26 cellular contexts compared by ENCODE assay signal in the genomic region with DNA sequence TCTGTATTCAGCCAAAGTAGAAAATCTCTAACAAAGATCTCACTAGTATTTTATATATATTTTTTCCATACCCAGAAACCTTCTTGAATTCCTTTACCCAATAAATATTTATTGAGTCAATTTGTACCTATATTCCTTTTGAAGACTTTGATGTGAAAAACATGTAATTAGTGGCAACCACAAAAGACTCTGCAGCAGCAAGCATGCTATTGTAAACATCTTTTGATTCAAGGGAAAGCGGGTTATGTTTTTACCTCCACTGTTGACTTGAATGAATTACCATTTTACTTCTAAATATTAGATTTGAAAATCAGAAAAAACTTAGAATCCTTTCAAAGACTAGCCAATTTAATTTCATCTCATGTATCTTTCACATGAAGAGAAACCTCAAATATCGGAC. TPM values are rescaled to one million over a fixed set of nuclear protein-coding genes. Genes with fewer than 3 reads are reported as not detected.
DNase-seq lines count a peak whose midpoint lies in the region; ATAC-seq and TF ChIP-seq lines count a peak whose summit lies in the region.
"Had no signal": no experiment of that assay in that cellular context is flagged by ENCODE, and none has a peak within 500 bp of the region (broad histone marks: within the 10 kb centered on the region; RNA-seq: fewer than 3 reads in every experiment).

No MANE protein-coding gene starts in this region.

- intact Hi-C loops in activated CD4-positive, alpha-beta T cell treated with anti-CD3 and anti-CD28 coated beads, Interleukin-2, amount 10 ng/mL, durations not matched to agents 24 days and 14 days (cut with micrococcal nuclease), result no loop called here

- no peak overlapping the region for H3K27ac Mint-ChIP-seq in activated CD4-positive, alpha-beta T cell treated with anti-CD3 and anti-CD28 coated beads, Interleukin-2, amount 10 ng/mL, durations not matched to agents 24 days and 14 days
- H3K27ac Mint-ChIP-seq in T-helper 1 cell treated with Interleukin-12 subunit alpha and Interleukin-12 subunit beta and Interleukin-4 antibody, amounts not matched to agents 30 μg/mL and 1 μg/mL, for 36 hours, result no peak overlapping the region
- peak overlapping the region; percentile 39 for H3K27ac Mint-ChIP-seq in central memory CD8-positive, alpha-beta T cell (ENCODE audit: low read depth)

- H3K4me3 ChIP-seq in GM12864 (ENCODE audit: low read depth, low read length), result peak overlapping the region; percentile 78
- no peak overlapping the region for H3K4me3 ChIP-seq in foreskin fibroblast (ENCODE audit: low read depth in 1 of 2, low read length in 2 of 2)
- H3K4me3 ChIP-seq: tibial artery had no signal

- H3K4me1 Mint-ChIP-seq in activated CD4-positive, alpha-beta T cell treated with anti-CD3 and anti-CD28 coated beads, Interleukin-2, amount 10 ng/mL, durations not matched to agents 24 days and 14 days, result peaks cover 43% of the 10 kb centered on the region
- peaks cover 56% of the 10 kb centered on the region for H3K4me1 Mint-ChIP-seq in T-helper 1 cell treated with Interleukin-12 subunit alpha and Interleukin-12 subunit beta and Interleukin-4 antibody, amounts not matched to agents 30 μg/mL and 1 μg/mL, for 36 hours (ENCODE audit: low read depth)
- H3K4me1 Mint-ChIP-seq in central memory CD8-positive, alpha-beta T cell, result peaks cover 18% of the 10 kb centered on the region

- H3K9me3 Mint-ChIP-seq in activated CD4-positive, alpha-beta T cell treated with anti-CD3 and anti-CD28 coated beads, Interleukin-2, amount 10 ng/mL, durations not matched to agents 24 days and 14 days, result peaks cover 6% of the 10 kb centered on the region
- no peaks in the 10 kb centered on the region for H3K9me3 Mint-ChIP-seq in T-helper 1 cell treated with Interleukin-12 subunit alpha and Interleukin-12 subunit beta and Interleukin-4 antibody, amounts not matched to agents 30 μg/mL and 1 μg/mL, for 36 hours
- no peaks in the 10 kb centered on the region for H3K9me3 Mint-ChIP-seq in central memory CD8-positive, alpha-beta T cell

- peaks cover 20% of the 10 kb centered on the region for H3K36me3 Mint-ChIP-seq in activated CD4-positive, alpha-beta T cell treated with anti-CD3 and anti-CD28 coated beads, Interleukin-2, amount 10 ng/mL, durations not matched to agents 24 days and 14 days (ENCODE audit: low read depth)
- H3K36me3 Mint-ChIP-seq in T-helper 1 cell treated with Interleukin-12 subunit alpha and Interleukin-12 subunit beta and Interleukin-4 antibody, amounts not matched to agents 30 μg/mL and 1 μg/mL, for 36 hours (ENCODE audit: low read depth), result peaks cover 33% of the 10 kb centered on the region
- peaks cover 6% of the 10 kb centered on the region for H3K36me3 Mint-ChIP-seq in central memory CD8-positive, alpha-beta T cell (ENCODE audit: insufficient read depth)

- H3K27me3 Mint-ChIP-seq in activated CD4-positive, alpha-beta T cell treated with anti-CD3 and anti-CD28 coated beads, Interleukin-2, amount 10 ng/mL, durations not matched to agents 24 days and 14 days, result no peaks in the 10 kb centered on the region
- H3K27me3 Mint-ChIP-seq in T-helper 1 cell treated with Interleukin-12 subunit alpha and Interleukin-12 subunit beta and Interleukin-4 antibody, amounts not matched to agents 30 μg/mL and 1 μg/mL, for 36 hours (ENCODE audit: low read depth), result no peaks in the 10 kb centered on the region
- H3K27me3 Mint-ChIP-seq in central memory CD8-positive, alpha-beta T cell, result no peaks in the 10 kb centered on the region

- TF ChIP-seq CTCF in GM12864 (IDR thresholded peaks at IDR 0.05; ENCODE audit: low read depth, low read length, missing control alignments) (no peak), foreskin fibroblast (IDR thresholded peaks at IDR 0.05; ENCODE audit: low read depth, low read length) (no peak)

- peak; percentile 32 for DNase-seq in activated CD4-positive, alpha-beta T cell treated with anti-CD3 and anti-CD28 coated beads, Interleukin-2, amount 10 ng/mL, durations not matched to agents 24 days and 14 days
- DNase-seq in activated CD4-positive, alpha-beta T cell treated with anti-CD3 and anti-CD28 coated beads, Interleukin-2, amount 50 U/mL, for 1 hour, result no peak
- no peak for DNase-seq in GM12864 (ENCODE audit: low read depth)
- DNase-seq in central memory CD8-positive, alpha-beta T cell (ENCODE audit: low spot score in 2 of 2), result no peak
- no peak for DNase-seq in NCI-H146 (lab: John Stamatoyannopoulos, UW)
- no peak for DNase-seq in foreskin fibroblast
- DNase-seq: activated CD8-positive, alpha-beta memory T cell treated with anti-CD3 and anti-CD28 coated beads, Interleukin-2, amount 50 U/mL, for 48 hours; activated naive CD4-positive, alpha-beta T cell treated with anti-CD3 and anti-CD28 coated beads, Interleukin-2, amount 50 U/mL, for 16 hours; Caco-2; head of caudate nucleus; Karpas-422; NCI-H2029; NCI-H345; NCI-H774; nucleus accumbens; OCI-M1; small intestine; stimulated activated naive CD4-positive, alpha-beta T cell treated with Interleukin-2 at 50 U/mL for 16 hours; tibial artery had no signal

- peak overlapping the region; percentile 65 for H3K4me3 Mint-ChIP-seq in activated CD4-positive, alpha-beta T cell treated with anti-CD3 and anti-CD28 coated beads, Interleukin-2, amount 10 ng/mL, durations not matched to agents 24 days and 14 days
- peak overlapping the region; percentile 77 for H3K4me3 Mint-ChIP-seq in T-helper 1 cell treated with Interleukin-12 subunit alpha and Interleukin-12 subunit beta and Interleukin-4 antibody, amounts not matched to agents 30 μg/mL and 1 μg/mL, for 36 hours
- peak overlapping the region; percentile 69 for H3K4me3 Mint-ChIP-seq in central memory CD8-positive, alpha-beta T cell

- ATAC-seq in central memory CD8-positive, alpha-beta T cell (replicated peaks; ENCODE audit: extremely low read depth, poor library complexity, severe bottlenecking), result no peak
- ATAC-seq in GM18907 (IDR thresholded peaks at IDR 0.05; ENCODE audit: unreplicated experiment), result no peak
- ATAC-seq: activated CD4-positive, CD25-positive, alpha-beta regulatory T cell treated with anti-CD3 and anti-CD28 coated beads, Interleukin-2, amount 50 U/mL, for 24 hours; Right ventricle myocardium inferior had no signal

RNA-seq across cellular contexts. Expression of a gene that starts 2.4 kb away (rescaled TPM):
- total RNA-seq in activated CD4-positive, alpha-beta T cell treated with anti-CD3 and anti-CD28 coated beads, Interleukin-2, amount 10 ng/mL, durations not matched to agents 24 days and 14 days, result 3.6 and 4.1 TPM in 2 replicates
- total RNA-seq: A172, astrocyte, Caco-2, Daoy, Right ventricle myocardium inferior had no signal

RNA-seq across cellular contexts. Expression of a gene that starts 11.5 kb away (rescaled TPM):
- total RNA-seq in activated CD4-positive, alpha-beta T cell treated with anti-CD3 and anti-CD28 coated beads, Interleukin-2, amount 10 ng/mL, durations not matched to agents 24 days and 14 days, result 279 and 288 TPM in 2 replicates

RNA-seq across cellular contexts. Expression of a gene that starts 36.7 kb away (rescaled TPM):
- not detected in 2 replicates for total RNA-seq in activated CD4-positive, alpha-beta T cell treated with anti-CD3 and anti-CD28 coated beads, Interleukin-2, amount 10 ng/mL, durations not matched to agents 24 days and 14 days
- total RNA-seq: A172, astrocyte, Caco-2, Daoy, Right ventricle myocardium inferior had no signal

RNA-seq across cellular contexts. Expression of a gene that starts 59.2 kb away (rescaled TPM):
- total RNA-seq in activated CD4-positive, alpha-beta T cell treated with anti-CD3 and anti-CD28 coated beads, Interleukin-2, amount 10 ng/mL, durations not matched to agents 24 days and 14 days, result 46.4 and 46.6 TPM in 2 replicates
